In genomic region chr7:98395481-98395880, GRCh38 we compare ENCODE assay signal across 17 cellular contexts. TPM values are rescaled to one million over a fixed set of nuclear protein-coding genes. Genes with fewer than 3 reads are reported as not detected.
A peak's percentile ranks its signal among the peaks of the same experiment; 100 is the strongest.
DNase-seq lines count a peak whose midpoint lies in the region; ATAC-seq, FAIRE-seq and TF ChIP-seq lines count a peak whose summit lies in the region.
"Had no signal": no experiment of that assay in that cellular context is flagged by ENCODE, and none has a peak within 500 bp of the region (broad histone marks: within the 10 kb centered on the region; RNA-seq: fewer than 3 reads in every experiment).

No MANE protein-coding gene starts in this region.

- intact Hi-C loops in HepG2 (cut with micrococcal nuclease; ENCODE audit: unreplicated experiment) (loop anchor here (5.0 kb wide), 1 partner anchor 33 kb away; no protein-coding TSS in a partner anchor), right lobe of liver (cut with DNase I) (no loop called here)

- TF ChIP-seq CTCF in HepG2 (CRISPR knock-in tag; IDR thresholded peaks at IDR 0.05) (no peak), right lobe of liver (IDR thresholded peaks at IDR 0.05) (no peak), osteoblast (IDR thresholded peaks at IDR 0.05; ENCODE audit: extremely low read depth, low read depth, low read length) (no peak), smooth muscle cell (IDR thresholded peaks at IDR 0.05; ENCODE audit: borderline replicate concordance, insufficient read depth, poor library complexity, severe bottlenecking) (no peak), suprapubic skin (IDR thresholded peaks at IDR 0.05) (no peak)

- H3K4me2 ChIP-seq in HepG2 (ENCODE audit: low read depth, low read length) (no peak overlapping the region), osteoblast (ENCODE audit: insufficient read depth, low read length) (no peak overlapping the region), smooth muscle cell (no peak overlapping the region)
- H3K4me2 ChIP-seq: BLaER1 had no signal

- no peak for FAIRE-seq in HepG2 (lab: Jason Lieb, UNC)
- FAIRE-seq: H1 had no signal

- in situ Hi-C loops in HepG2 (cut with HindIII; ENCODE audit: extremely low pct_ligation_motif_present, low pct_unique_long_range_greater_than_20kb): loop anchor here (5.0 kb wide), 1 partner anchor 103 kb away; no protein-coding TSS in a partner anchor

- H3K27me3 ChIP-seq in HepG2 (ENCODE audit: control insufficient read depth in 1 of 2, insufficient read depth in 2 of 2, low read length in 2 of 2) (no peaks in the 10 kb centered on the region), right lobe of liver (no peaks in the 10 kb centered on the region), SJCRH30 (no peaks in the 10 kb centered on the region), osteoblast (ENCODE audit: insufficient read depth, low read length) (no peaks in the 10 kb centered on the region), smooth muscle cell (ENCODE audit: low read depth) (no peaks in the 10 kb centered on the region), suprapubic skin (peaks cover 8% of the 10 kb centered on the region)
- H3K27me3 ChIP-seq: BLaER1 had no signal

- WGBS in HepG2 (ENCODE audit: low lambda C conversion rate): 98% methylated on average over 4 of the region's 4 CpGs
- 88% methylated on average over 4 of the region's 4 CpGs for WGBS in right lobe of liver (ENCODE audit: insufficient coverage, low coverage, low lambda C conversion rate, missing lambda C conversion rate)
- WGBS in smooth muscle cell (ENCODE audit: low lambda C conversion rate): 95% methylated on average over 4 of the region's 4 CpGs
- WGBS in suprapubic skin: 90% methylated on average over 4 of the region's 4 CpGs

- ATAC-seq in HepG2: no peak
- ATAC-seq in right lobe of liver: no peak
- no peak for ATAC-seq in HG03039 (IDR thresholded peaks at IDR 0.05; ENCODE audit: unreplicated experiment)

- H2AFZ ChIP-seq in HepG2 (ENCODE audit: low read length) (no peak overlapping the region), osteoblast (ENCODE audit: low read length) (no peak overlapping the region), smooth muscle cell (ENCODE audit: low read depth) (no peak overlapping the region)

- H3K4me3 ChIP-seq in HepG2 (replicated peaks in 1 of 3; ENCODE audit: insufficient read depth in 1 of 3, low read depth in 2 of 3, low read length in 3 of 3) (no peak overlapping the region), right lobe of liver (no peak overlapping the region), SJCRH30 (no peak overlapping the region), osteoblast (ENCODE audit: insufficient read depth, low read length) (no peak overlapping the region), smooth muscle cell (no peak overlapping the region), suprapubic skin (no peak overlapping the region)
- H3K4me3 ChIP-seq: BLaER1 had no signal

- H3K9ac ChIP-seq in HepG2 (ENCODE audit: insufficient read depth, low read depth, low read length) (no peak overlapping the region), smooth muscle cell (ENCODE audit: low read depth) (no peak overlapping the region)
- H3K9ac ChIP-seq: BLaER1 had no signal

- H3F3A ChIP-seq in smooth muscle cell (ENCODE audit: low read depth): peaks cover 18% of the 10 kb centered on the region

- H3K27ac ChIP-seq in HepG2 (ENCODE audit: extremely low read length, insufficient read depth, low read length): no peak overlapping the region
- H3K27ac ChIP-seq in right lobe of liver: no peak overlapping the region
- peak overlapping the region; percentile 86 for H3K27ac ChIP-seq in SJCRH30
- no peak overlapping the region for H3K27ac ChIP-seq in osteoblast (ENCODE audit: low read depth, low read length)
- H3K27ac ChIP-seq in smooth muscle cell (ENCODE audit: low read depth): peak overlapping the region; percentile 74
- H3K27ac ChIP-seq in suprapubic skin: no peak overlapping the region
- H3K27ac ChIP-seq: 22Rv1, BLaER1, HL-60 had no signal

- H3K9me3 ChIP-seq in HepG2 (ENCODE audit: low read length): no peaks in the 10 kb centered on the region
- H3K9me3 ChIP-seq in right lobe of liver: no peaks in the 10 kb centered on the region
- H3K9me3 ChIP-seq in SJCRH30 (replicated peaks): no peaks in the 10 kb centered on the region
- H3K9me3 ChIP-seq in osteoblast (ENCODE audit: low read depth, low read length): no peaks in the 10 kb centered on the region
- H3K9me3 ChIP-seq in smooth muscle cell (replicated peaks; ENCODE audit: low read depth): no peaks in the 10 kb centered on the region
- no peaks in the 10 kb centered on the region for H3K9me3 ChIP-seq in suprapubic skin
- H3K9me3 ChIP-seq: BLaER1 had no signal

- peaks cover 42% of the 10 kb centered on the region for H3K4me1 ChIP-seq in HepG2 (ENCODE audit: insufficient read depth, low read length)
- H3K4me1 ChIP-seq in right lobe of liver: peaks cover 0 to 25% (median 0%) of the 10 kb centered on the region in 4 donors
- peaks cover 26% of the 10 kb centered on the region for H3K4me1 ChIP-seq in SJCRH30
- peaks cover 13% of the 10 kb centered on the region for H3K4me1 ChIP-seq in osteoblast (ENCODE audit: insufficient read depth, low read length)
- peaks cover 15% of the 10 kb centered on the region for H3K4me1 ChIP-seq in smooth muscle cell (ENCODE audit: low read depth)
- H3K4me1 ChIP-seq in suprapubic skin: peaks cover 7% of the 10 kb centered on the region

- POLR2A ChIA-PET in HepG2 (lab: Yijun Ruan, JAX): no interaction called here

- TF ChIP-seq RAD21 in HepG2 (CRISPR knock-in tag; IDR thresholded peaks at IDR 0.05): no peak

- H4K20me1 ChIP-seq in HepG2 (ENCODE audit: insufficient read depth, low read length): 0 out of 2 replicates have a peak, but pooled peaks cover 4% of the 10 kb centered on the region
- H4K20me1 ChIP-seq in osteoblast (ENCODE audit: insufficient read depth, low read length): no peaks in the 10 kb centered on the region
- peaks cover 53% of the 10 kb centered on the region for H4K20me1 ChIP-seq in smooth muscle cell (ENCODE audit: low read depth)
- H4K20me1 ChIP-seq: BLaER1 had no signal

- TF ChIP-seq EP300 in HepG2 (IDR thresholded peaks at IDR 0.05; ENCODE audit: low read depth in 2 of 2, low read length in 2 of 2) (no peak), HepG2 (CRISPR knock-in tag; IDR thresholded peaks at IDR 0.05; ENCODE audit: borderline replicate concordance) (no peak), suprapubic skin (IDR thresholded peaks at IDR 0.05) (no peak)

- CTCF ChIA-PET in HepG2 (lab: Yijun Ruan, JAX; ENCODE audit: low intra/inter-chr PET ratio, low total read pairs): no interaction called here

- no peaks in the 10 kb centered on the region for H3K36me3 ChIP-seq in HepG2 (replicated peaks in 1 of 2; ENCODE audit: control insufficient read depth in 1 of 2, insufficient read depth in 2 of 2, low read length in 2 of 2)
- no peaks in the 10 kb centered on the region for H3K36me3 ChIP-seq in right lobe of liver
- no peaks in the 10 kb centered on the region for H3K36me3 ChIP-seq in SJCRH30
- H3K36me3 ChIP-seq in osteoblast (ENCODE audit: insufficient read depth, low read length): no peaks in the 10 kb centered on the region
- no peaks in the 10 kb centered on the region for H3K36me3 ChIP-seq in smooth muscle cell (ENCODE audit: low read depth)
- no peaks in the 10 kb centered on the region for H3K36me3 ChIP-seq in suprapubic skin
- H3K36me3 ChIP-seq: BLaER1 had no signal

- TF ChIP-seq POLR2A in HepG2 (IDR thresholded peaks at IDR 0.05; ENCODE audit: insufficient read depth in 1 of 2, low read depth in 2 of 2, low read length in 2 of 2): no peak
- TF ChIP-seq POLR2A in right lobe of liver (IDR thresholded peaks at IDR 0.05): no peak
- TF ChIP-seq POLR2A in suprapubic skin (IDR thresholded peaks at IDR 0.05): no peak

- BruUV-seq in HepG2 (replicated peaks; lab: Mats Ljungman, UMichigan): no TSS peak

- no peak for DNase-seq in HepG2 (ENCODE audit: low spot score)
- DNase-seq in right lobe of liver: no peak
- no peak for DNase-seq in SJCRH30
- DNase-seq in osteoblast (ENCODE audit: insufficient read length, low spot score, missing footprints): peak; percentile 4
- DNase-seq in smooth muscle cell (lab: John Stamatoyannopoulos, UW; ENCODE audit: unreplicated experiment): no peak
- DNase-seq in suprapubic skin (ENCODE audit: low spot score in 2 of 2): no peak
- DNase-seq in activated gamma-delta T cell (lab: John Stamatoyannopoulos, UW): no peak
- DNase-seq: Calu3; CD4-positive, alpha-beta memory T cell; DMS79 treated with DMSO at 0.1 percent for 48 hours; GF-D8; H9 had no signal

- H3K79me2 ChIP-seq in HepG2 (ENCODE audit: insufficient read depth, low read length) (peaks cover 59% of the 10 kb centered on the region), osteoblast (ENCODE audit: insufficient read depth, low read length) (peaks cover 8% of the 10 kb centered on the region), smooth muscle cell (ENCODE audit: low read depth) (peaks cover 88% of the 10 kb centered on the region)

RNA-seq across cellular contexts. Expression of gene BAIAP2L1, which starts 5.4 kb away (rescaled TPM):
- total RNA-seq in HepG2 (2016; rRNA removed; fragmentation: Illumina TruSeq; extraction: Trizol): 13.0 and 13.7 TPM in 2 replicates
- total RNA-seq in HepG2 (2016; cell fraction: cytosol; rRNA removed; fragmentation: Illumina TruSeq; extraction: Trizol; ENCODE audit: low read depth): 5.5 and 6.3 TPM in 2 replicates
- total RNA-seq in HepG2 (2016; cell fraction: insoluble cytoplasmic fraction; rRNA removed; fragmentation: Illumina TruSeq; extraction: Trizol): 11.1 and 13.2 TPM in 2 replicates
- 11.9 and 12.9 TPM in 2 replicates for total RNA-seq in HepG2 (2016; cell fraction: membrane; rRNA removed; fragmentation: Illumina TruSeq; extraction: Trizol)
- total RNA-seq in HepG2 (2016; cell fraction: nucleus; rRNA removed; fragmentation: Illumina TruSeq; extraction: Trizol): 8.6 and 9.2 TPM in 2 replicates
- 21.5 and 23.3 TPM in 2 replicates for polyA plus RNA-seq in HepG2 (2011; rRNA removed)
- 15.8 and 16.8 TPM in 2 replicates for polyA plus RNA-seq in HepG2 (2011; cell fraction: cytosol; rRNA removed)
- 13.8 and 18.8 TPM in 2 replicates for polyA plus RNA-seq in HepG2 (2011; cell fraction: nucleus; rRNA removed)
- 21.3 and 25.8 TPM in 2 replicates for polyA plus RNA-seq in HepG2 (2012)
- polyA plus RNA-seq in HepG2 (2016; cell fraction: cytosol; fragmentation: Illumina TruSeq; extraction: Trizol; ENCODE audit: low read depth): 11.6 and 12.1 TPM in 2 replicates
- polyA plus RNA-seq in HepG2 (2016; cell fraction: insoluble cytoplasmic fraction; fragmentation: Illumina TruSeq; extraction: Trizol; ENCODE audit: low read depth): 20.8 and 27.2 TPM in 2 replicates
- polyA plus RNA-seq in HepG2 (2016; cell fraction: membrane; fragmentation: Illumina TruSeq; extraction: Trizol; ENCODE audit: low read depth): 17.6 and 17.7 TPM in 2 replicates
- polyA plus RNA-seq in HepG2 (2016; cell fraction: nucleus; fragmentation: Illumina TruSeq; extraction: Trizol; ENCODE audit: insufficient read depth, low read depth): 18.6 and 20.4 TPM in 2 replicates
- 16.5 and 17.8 TPM in 2 replicates for polyA minus RNA-seq in HepG2 (2011; rRNA and poly(A)+ RNA removed; ENCODE audit: low replicate concordance)
- polyA minus RNA-seq in HepG2 (2011; cell fraction: cytosol; rRNA and poly(A)+ RNA removed): 10.0 and 14.2 TPM in 2 replicates
- 15.8 and 24.1 TPM in 2 replicates for polyA minus RNA-seq in HepG2 (2011; cell fraction: nucleus; rRNA and poly(A)+ RNA removed)
- total RNA-seq in right lobe of liver: 10 to 100 TPM in 5 of 6 experiments, 1 to 10 TPM in 1; 9.1 to 29.5 (median 25.2) TPM
- total RNA-seq in SJCRH30 (2014; rRNA removed; shearing (Covaris generic)): 20.8 and 21.7 TPM in 2 replicates
- 7.7 and 10.5 TPM in 2 replicates for total RNA-seq in osteoblast
- total RNA-seq in smooth muscle cell: 55.1 and 63.1 TPM in 2 replicates
- polyA plus RNA-seq in smooth muscle cell: 45.0 and 47.2 TPM in 2 replicates
- total RNA-seq in suprapubic skin: 10 to 100 TPM; 24.3 to 28.2 (median 26.9) TPM

Comparison
In these comparisons a context has a peak if more than half of its experiments do, and no peak if none do; other contexts are left out.
1. H3K27ac ChIP-seq: peak in SJCRH30 (single experiment) and smooth muscle cell (single experiment); none in HepG2 (single experiment), right lobe of liver (0 of 3), osteoblast (single experiment) and suprapubic skin (single experiment).